Comparison of ENCODE assay signal across 3 cellular contexts in the genomic region with DNA sequence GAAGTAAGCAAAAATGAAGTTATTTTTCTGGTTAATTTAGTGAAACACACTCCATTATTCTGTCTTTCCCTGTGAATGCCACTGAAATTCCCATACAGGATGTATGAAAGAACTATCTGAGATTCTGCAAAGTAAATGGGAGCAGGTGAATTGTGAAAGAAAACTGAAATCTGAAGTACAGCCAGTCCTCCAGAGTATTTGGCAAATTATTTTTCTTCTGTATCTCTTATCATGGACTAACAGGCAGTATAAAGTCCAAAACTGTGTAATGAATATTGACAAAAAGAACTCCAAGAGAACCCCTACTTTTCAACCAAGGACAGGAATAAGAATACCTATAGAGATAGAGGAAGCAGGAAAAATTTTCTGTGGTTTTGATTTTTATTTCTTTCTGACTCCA.
TF ChIP-seq lines count a peak whose summit lies in the region.

No MANE protein-coding gene starts in this region.

TF ChIP-seq in liver, 16 proteins besides CTCF, POLR2A, EP300 and RAD21:
- TF ChIP-seq, protein P1, sequence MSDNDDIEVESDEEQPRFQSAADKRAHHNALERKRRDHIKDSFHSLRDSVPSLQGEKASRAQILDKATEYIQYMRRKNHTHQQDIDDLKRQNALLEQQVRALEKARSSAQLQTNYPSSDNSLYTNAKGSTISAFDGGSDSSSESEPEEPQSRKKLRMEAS (IDR thresholded peaks at IDR 0.05) = no peak
- TF ChIP-seq TAF1 (conservative IDR thresholded peaks at IDR 0.05) = no peak
- TF ChIP-seq SP1 (IDR thresholded peaks at IDR 0.05) = no peak
- TF ChIP-seq FOXA1 (IDR thresholded peaks at IDR 0.05) = no peak
- TF ChIP-seq RXRA (IDR thresholded peaks at IDR 0.05) = peak; percentile 13 to 16
- no peak for TF ChIP-seq EGR1 (IDR thresholded peaks at IDR 0.05; ENCODE audit: low read depth in 2 of 2)
- TF ChIP-seq, protein P2, sequence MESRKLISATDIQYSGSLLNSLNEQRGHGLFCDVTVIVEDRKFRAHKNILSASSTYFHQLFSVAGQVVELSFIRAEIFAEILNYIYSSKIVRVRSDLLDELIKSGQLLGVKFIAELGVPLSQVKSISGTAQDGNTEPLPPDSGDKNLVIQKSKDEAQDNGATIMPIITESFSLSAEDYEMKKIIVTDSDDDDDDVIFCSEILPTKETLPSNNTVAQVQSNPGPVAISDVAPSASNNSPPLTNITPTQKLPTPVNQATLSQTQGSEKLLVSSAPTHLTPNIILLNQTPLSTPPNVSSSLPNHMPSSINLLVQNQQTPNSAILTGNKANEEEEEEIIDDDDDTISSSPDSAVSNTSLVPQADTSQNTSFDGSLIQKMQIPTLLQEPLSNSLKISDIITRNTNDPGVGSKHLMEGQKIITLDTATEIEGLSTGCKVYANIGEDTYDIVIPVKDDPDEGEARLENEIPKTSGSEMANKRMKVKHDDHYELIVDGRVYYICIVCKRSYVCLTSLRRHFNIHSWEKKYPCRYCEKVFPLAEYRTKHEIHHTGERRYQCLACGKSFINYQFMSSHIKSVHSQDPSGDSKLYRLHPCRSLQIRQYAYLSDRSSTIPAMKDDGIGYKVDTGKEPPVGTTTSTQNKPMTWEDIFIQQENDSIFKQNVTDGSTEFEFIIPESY (IDR thresholded peaks at IDR 0.05) = no peak
- no peak for TF ChIP-seq HNF4G (IDR thresholded peaks at IDR 0.05)
- no peak for TF ChIP-seq NR2F2 (IDR thresholded peaks at IDR 0.05)
- TF ChIP-seq FOXA2 (IDR thresholded peaks at IDR 0.05) = no peak
- TF ChIP-seq GABPA (IDR thresholded peaks at IDR 0.05 in 1 of 2, conservative IDR thresholded peaks at IDR 0.05 in 1 of 2) = no peak
- TF ChIP-seq, protein P3, sequence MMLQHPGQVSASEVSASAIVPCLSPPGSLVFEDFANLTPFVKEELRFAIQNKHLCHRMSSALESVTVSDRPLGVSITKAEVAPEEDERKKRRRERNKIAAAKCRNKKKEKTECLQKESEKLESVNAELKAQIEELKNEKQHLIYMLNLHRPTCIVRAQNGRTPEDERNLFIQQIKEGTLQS (IDR thresholded peaks at IDR 0.05) = no peak
- peak; percentile 18 for TF ChIP-seq YY1 (IDR thresholded peaks at IDR 0.05)
- TF ChIP-seq HNF4A (conservative IDR thresholded peaks at IDR 0.05) = peak; percentile 57 to 67
- no peak for TF ChIP-seq JUND (IDR thresholded peaks at IDR 0.05)
- TF ChIP-seq, protein P4, sequence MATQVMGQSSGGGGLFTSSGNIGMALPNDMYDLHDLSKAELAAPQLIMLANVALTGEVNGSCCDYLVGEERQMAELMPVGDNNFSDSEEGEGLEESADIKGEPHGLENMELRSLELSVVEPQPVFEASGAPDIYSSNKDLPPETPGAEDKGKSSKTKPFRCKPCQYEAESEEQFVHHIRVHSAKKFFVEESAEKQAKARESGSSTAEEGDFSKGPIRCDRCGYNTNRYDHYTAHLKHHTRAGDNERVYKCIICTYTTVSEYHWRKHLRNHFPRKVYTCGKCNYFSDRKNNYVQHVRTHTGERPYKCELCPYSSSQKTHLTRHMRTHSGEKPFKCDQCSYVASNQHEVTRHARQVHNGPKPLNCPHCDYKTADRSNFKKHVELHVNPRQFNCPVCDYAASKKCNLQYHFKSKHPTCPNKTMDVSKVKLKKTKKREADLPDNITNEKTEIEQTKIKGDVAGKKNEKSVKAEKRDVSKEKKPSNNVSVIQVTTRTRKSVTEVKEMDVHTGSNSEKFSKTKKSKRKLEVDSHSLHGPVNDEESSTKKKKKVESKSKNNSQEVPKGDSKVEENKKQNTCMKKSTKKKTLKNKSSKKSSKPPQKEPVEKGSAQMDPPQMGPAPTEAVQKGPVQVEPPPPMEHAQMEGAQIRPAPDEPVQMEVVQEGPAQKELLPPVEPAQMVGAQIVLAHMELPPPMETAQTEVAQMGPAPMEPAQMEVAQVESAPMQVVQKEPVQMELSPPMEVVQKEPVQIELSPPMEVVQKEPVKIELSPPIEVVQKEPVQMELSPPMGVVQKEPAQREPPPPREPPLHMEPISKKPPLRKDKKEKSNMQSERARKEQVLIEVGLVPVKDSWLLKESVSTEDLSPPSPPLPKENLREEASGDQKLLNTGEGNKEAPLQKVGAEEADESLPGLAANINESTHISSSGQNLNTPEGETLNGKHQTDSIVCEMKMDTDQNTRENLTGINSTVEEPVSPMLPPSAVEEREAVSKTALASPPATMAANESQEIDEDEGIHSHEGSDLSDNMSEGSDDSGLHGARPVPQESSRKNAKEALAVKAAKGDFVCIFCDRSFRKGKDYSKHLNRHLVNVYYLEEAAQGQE (IDR thresholded peaks at IDR 0.05) = no peak
TF ChIP-seq in liver: peak in this region for 3.

TF ChIP-seq in HepG2, 621 proteins besides CTCF, POLR2A, EP300 and RAD21:
- TF ChIP-seq MIXL1 (CRISPR knock-in tag; IDR thresholded peaks at IDR 0.05) (no peak), MXI1 (IDR thresholded peaks at IDR 0.05; ENCODE audit: borderline replicate concordance, low read depth, low read length) (no peak), SPEN (CRISPR knock-in tag; IDR thresholded peaks at IDR 0.05; ENCODE audit: low read depth) (no peak), ZSCAN12 (CRISPR knock-in tag; IDR thresholded peaks at IDR 0.05) (no peak), HHEX (CRISPR knock-in tag; IDR thresholded peaks at IDR 0.05) (no peak), ZNF282 (IDR thresholded peaks at IDR 0.05; ENCODE audit: partially characterized antibody) (no peak), RFX5 (IDR thresholded peaks at IDR 0.05; ENCODE audit: low read depth, low read length) (no peak), RFX1 (IDR thresholded peaks at IDR 0.05) (no peak), MXD4 (CRISPR knock-in tag; IDR thresholded peaks at IDR 0.05) (no peak), NFYB (CRISPR knock-in tag; IDR thresholded peaks at IDR 0.05) (no peak), NAIF1 (CRISPR knock-in tag; IDR thresholded peaks at IDR 0.05; ENCODE audit: borderline replicate concordance) (no peak)
- TF ChIP-seq, protein P5, sequence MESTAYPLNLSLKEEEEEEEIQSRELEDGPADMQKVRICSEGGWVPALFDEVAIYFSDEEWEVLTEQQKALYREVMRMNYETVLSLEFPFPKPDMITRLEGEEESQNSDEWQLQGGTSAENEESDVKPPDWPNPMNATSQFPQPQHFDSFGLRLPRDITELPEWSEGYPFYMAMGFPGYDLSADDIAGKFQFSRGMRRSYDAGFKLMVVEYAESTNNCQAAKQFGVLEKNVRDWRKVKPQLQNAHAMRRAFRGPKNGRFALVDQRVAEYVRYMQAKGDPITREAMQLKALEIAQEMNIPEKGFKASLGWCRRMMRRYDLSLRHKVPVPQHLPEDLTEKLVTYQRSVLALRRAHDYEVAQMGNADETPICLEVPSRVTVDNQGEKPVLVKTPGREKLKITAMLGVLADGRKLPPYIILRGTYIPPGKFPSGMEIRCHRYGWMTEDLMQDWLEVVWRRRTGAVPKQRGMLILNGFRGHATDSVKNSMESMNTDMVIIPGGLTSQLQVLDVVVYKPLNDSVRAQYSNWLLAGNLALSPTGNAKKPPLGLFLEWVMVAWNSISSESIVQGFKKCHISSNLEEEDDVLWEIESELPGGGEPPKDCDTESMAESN (CRISPR knock-in tag; conservative IDR thresholded peaks at IDR 0.05) = no peak

TF ChIP-seq in WTC11, 78 proteins besides CTCF, POLR2A, EP300 and RAD21:
- TF ChIP-seq, protein P6, sequence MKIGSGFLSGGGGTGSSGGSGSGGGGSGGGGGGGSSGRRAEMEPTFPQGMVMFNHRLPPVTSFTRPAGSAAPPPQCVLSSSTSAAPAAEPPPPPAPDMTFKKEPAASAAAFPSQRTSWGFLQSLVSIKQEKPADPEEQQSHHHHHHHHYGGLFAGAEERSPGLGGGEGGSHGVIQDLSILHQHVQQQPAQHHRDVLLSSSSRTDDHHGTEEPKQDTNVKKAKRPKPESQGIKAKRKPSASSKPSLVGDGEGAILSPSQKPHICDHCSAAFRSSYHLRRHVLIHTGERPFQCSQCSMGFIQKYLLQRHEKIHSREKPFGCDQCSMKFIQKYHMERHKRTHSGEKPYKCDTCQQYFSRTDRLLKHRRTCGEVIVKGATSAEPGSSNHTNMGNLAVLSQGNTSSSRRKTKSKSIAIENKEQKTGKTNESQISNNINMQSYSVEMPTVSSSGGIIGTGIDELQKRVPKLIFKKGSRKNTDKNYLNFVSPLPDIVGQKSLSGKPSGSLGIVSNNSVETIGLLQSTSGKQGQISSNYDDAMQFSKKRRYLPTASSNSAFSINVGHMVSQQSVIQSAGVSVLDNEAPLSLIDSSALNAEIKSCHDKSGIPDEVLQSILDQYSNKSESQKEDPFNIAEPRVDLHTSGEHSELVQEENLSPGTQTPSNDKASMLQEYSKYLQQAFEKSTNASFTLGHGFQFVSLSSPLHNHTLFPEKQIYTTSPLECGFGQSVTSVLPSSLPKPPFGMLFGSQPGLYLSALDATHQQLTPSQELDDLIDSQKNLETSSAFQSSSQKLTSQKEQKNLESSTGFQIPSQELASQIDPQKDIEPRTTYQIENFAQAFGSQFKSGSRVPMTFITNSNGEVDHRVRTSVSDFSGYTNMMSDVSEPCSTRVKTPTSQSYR (CRISPR knock-in tag; IDR thresholded peaks at IDR 0.05) = no peak
- no peak for TF ChIP-seq SMAD4 (CRISPR knock-in tag; IDR thresholded peaks at IDR 0.05)
- no peak for TF ChIP-seq NFE2L1 (CRISPR knock-in tag; IDR thresholded peaks at IDR 0.05)
- TF ChIP-seq, protein P7, sequence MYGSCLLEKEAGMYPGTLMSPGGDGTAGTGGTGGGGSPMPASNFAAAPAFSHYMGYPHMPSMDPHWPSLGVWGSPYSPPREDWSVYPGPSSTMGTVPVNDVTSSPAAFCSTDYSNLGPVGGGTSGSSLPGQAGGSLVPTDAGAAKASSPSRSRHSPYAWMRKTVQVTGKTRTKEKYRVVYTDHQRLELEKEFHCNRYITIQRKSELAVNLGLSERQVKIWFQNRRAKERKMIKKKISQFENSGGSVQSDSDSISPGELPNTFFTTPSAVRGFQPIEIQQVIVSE (CRISPR knock-in tag; IDR thresholded peaks at IDR 0.05; ENCODE audit: borderline replicate concordance) = no peak
- no peak for TF ChIP-seq GTF2I (CRISPR knock-in tag; conservative IDR thresholded peaks at IDR 0.05)
- TF ChIP-seq ZNF263 (CRISPR knock-in tag; IDR thresholded peaks at IDR 0.05; ENCODE audit: low read depth) = no peak
- no peak for TF ChIP-seq TCF7 (CRISPR knock-in tag; IDR thresholded peaks at IDR 0.05; ENCODE audit: low read depth)
- no peak for TF ChIP-seq HMGA2 (CRISPR knock-in tag; IDR thresholded peaks at IDR 0.05)
- TF ChIP-seq NFYB (CRISPR knock-in tag; conservative IDR thresholded peaks at IDR 0.05; ENCODE audit: low read depth) = no peak
